ENCODE assay signal across 9 cellular contexts in the genomic region with DNA sequence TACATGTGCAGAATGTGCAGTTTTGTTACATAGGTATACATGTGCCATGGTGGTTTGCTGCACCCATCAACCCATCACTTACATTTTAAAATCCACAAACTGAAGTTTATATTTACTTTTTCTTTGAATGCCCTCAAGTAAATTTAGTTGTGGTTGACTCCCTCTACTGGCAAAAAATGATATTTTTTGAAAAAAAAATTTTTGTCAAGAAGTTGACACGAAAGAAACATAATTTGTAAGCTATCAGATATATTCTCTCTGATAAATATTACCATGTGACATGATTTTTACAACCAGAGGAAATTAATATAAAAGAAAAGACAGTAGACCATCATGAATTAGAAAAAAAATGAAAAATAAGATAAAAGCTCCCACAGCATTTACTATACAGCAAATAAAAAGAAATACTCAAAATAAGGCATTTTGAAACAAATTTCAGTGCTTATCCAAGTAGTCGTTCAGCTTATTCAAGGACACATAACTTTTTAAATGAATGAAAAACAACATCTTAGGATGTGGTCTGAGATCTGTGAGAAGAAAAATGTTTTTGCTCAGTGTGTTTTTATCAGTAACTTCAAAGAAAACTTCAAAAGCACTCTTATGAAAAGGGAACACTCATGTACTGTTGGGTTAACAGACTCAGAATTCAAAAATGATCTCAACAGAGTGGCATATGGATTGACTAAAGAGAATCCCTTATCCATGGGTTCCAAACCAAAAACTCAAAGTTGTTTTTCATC. TPM values are rescaled to one million over a fixed set of nuclear protein-coding genes. Genes with fewer than 3 reads are reported as not detected.
DNase-seq lines count a peak whose midpoint lies in the region; ATAC-seq and TF ChIP-seq lines count a peak whose summit lies in the region.
"Had no signal": no experiment of that assay in that cellular context is flagged by ENCODE, and none has a peak within 500 bp of the region (broad histone marks: within the 10 kb centered on the region; RNA-seq: fewer than 3 reads in every experiment).

No MANE protein-coding gene starts in this region.

- no peak overlapping the region for H3K4me3 Mint-ChIP-seq in endothelial cell (ENCODE audit: unreplicated experiment)
- no peak overlapping the region for H3K4me3 Mint-ChIP-seq in activated T-helper 1 cell treated with anti-CD3 and anti-CD28 coated beads, Interleukin-12 subunit alpha, Interleukin-12 subunit beta, Interleukin-2, Interleukin-4 antibody, amounts not matched to agents 30 ng/mL and 10 ng/mL and 1 ng/mL, durations not matched to agents 14 hours and 24 hours and 36 hours

- intact Hi-C loops in left cardiac atrium (cut with DNase I) (loop anchor here in 1 of 2 donors (10.0 kb wide), 1 partner anchor 564 kb away; no protein-coding TSS in a partner anchor), transverse colon (cut with DNase I; ENCODE audit: low total_unique reads) (no loop called here)
- intact Hi-C loops in activated T-helper 1 cell treated with anti-CD3 and anti-CD28 coated beads, Interleukin-12 subunit alpha, Interleukin-12 subunit beta, Interleukin-2, Interleukin-4 antibody, amounts not matched to agents 30 ng/mL and 10 ng/mL and 1 ng/mL, durations not matched to agents 14 hours and 24 hours and 36 hours (cut with micrococcal nuclease): loop anchor here (5.0 kb wide), 1 partner anchor 153 kb away; no protein-coding TSS in a partner anchor

- no peaks in the 10 kb centered on the region for H3K9me3 Mint-ChIP-seq in endothelial cell (ENCODE audit: unreplicated experiment)
- no peaks in the 10 kb centered on the region for H3K9me3 Mint-ChIP-seq in activated T-helper 1 cell treated with anti-CD3 and anti-CD28 coated beads, Interleukin-12 subunit alpha, Interleukin-12 subunit beta, Interleukin-2, Interleukin-4 antibody, amounts not matched to agents 30 ng/mL and 10 ng/mL and 1 ng/mL, durations not matched to agents 14 hours and 24 hours and 36 hours

- no peak overlapping the region for H3K27ac Mint-ChIP-seq in endothelial cell (ENCODE audit: unreplicated experiment)
- H3K27ac Mint-ChIP-seq in activated T-helper 1 cell treated with anti-CD3 and anti-CD28 coated beads, Interleukin-12 subunit alpha, Interleukin-12 subunit beta, Interleukin-2, Interleukin-4 antibody, amounts not matched to agents 30 ng/mL and 10 ng/mL and 1 ng/mL, durations not matched to agents 14 hours and 24 hours and 36 hours: no peak overlapping the region

- ATAC-seq in left cardiac atrium: no peak
- ATAC-seq in GM18861 (IDR thresholded peaks at IDR 0.05; ENCODE audit: unreplicated experiment): no peak

- TF ChIP-seq EP300 in transverse colon (IDR thresholded peaks at IDR 0.05; ENCODE audit: low read depth): no peak

- H3K27me3 Mint-ChIP-seq in endothelial cell (ENCODE audit: unreplicated experiment): no peaks in the 10 kb centered on the region
- H3K27me3 Mint-ChIP-seq in activated T-helper 1 cell treated with anti-CD3 and anti-CD28 coated beads, Interleukin-12 subunit alpha, Interleukin-12 subunit beta, Interleukin-2, Interleukin-4 antibody, amounts not matched to agents 30 ng/mL and 10 ng/mL and 1 ng/mL, durations not matched to agents 14 hours and 24 hours and 36 hours (ENCODE audit: insufficient read depth): peaks cover 7% of the 10 kb centered on the region

- H3K9me3 ChIP-seq in right atrium auricular region (peaks cover 0 to 5% of the 10 kb centered on the region in 2 donors), transverse colon (no peaks in the 10 kb centered on the region)

- H3K27me3 ChIP-seq in right atrium auricular region (no peaks in the 10 kb centered on the region), transverse colon (no peaks in the 10 kb centered on the region)

- H3K27ac ChIP-seq in right atrium auricular region: no peak overlapping the region
- no peak overlapping the region for H3K27ac ChIP-seq in transverse colon
- H3K27ac ChIP-seq: SK-N-MC had no signal

- WGBS in transverse colon (ENCODE audit: low coverage in 1 of 2), 2 donors: 17 to 27% methylated on average over 2 of the region's 2 CpGs

- no peak for DNase-seq in right atrium auricular region (ENCODE audit: low spot score)
- DNase-seq in left cardiac atrium: no peak
- DNase-seq in NCI-H345 (lab: John Stamatoyannopoulos, UW): peak; percentile 34
- DNase-seq in endothelial cell (ENCODE audit: low spot score): no peak
- no peak for DNase-seq in transverse colon
- DNase-seq in NK-92 (lab: John Stamatoyannopoulos, UW; ENCODE audit: unreplicated experiment): no peak
- DNase-seq in activated T-helper 1 cell treated with anti-CD3 and anti-CD28 coated beads, Interleukin-12 subunit alpha, Interleukin-12 subunit beta, Interleukin-2, Interleukin-4 antibody, amounts not matched to agents 30 ng/mL and 10 ng/mL and 1 ng/mL, durations not matched to agents 14 hours and 24 hours and 36 hours (ENCODE audit: low spot score): no peak

- H3K36me3 Mint-ChIP-seq in endothelial cell (ENCODE audit: low read depth, unreplicated experiment): no peaks in the 10 kb centered on the region
- no peaks in the 10 kb centered on the region for H3K36me3 Mint-ChIP-seq in activated T-helper 1 cell treated with anti-CD3 and anti-CD28 coated beads, Interleukin-12 subunit alpha, Interleukin-12 subunit beta, Interleukin-2, Interleukin-4 antibody, amounts not matched to agents 30 ng/mL and 10 ng/mL and 1 ng/mL, durations not matched to agents 14 hours and 24 hours and 36 hours (ENCODE audit: low read depth)

- peak; percentile 24 to 56 for TF ChIP-seq CTCF in right atrium auricular region (IDR thresholded peaks at IDR 0.05)
- TF ChIP-seq CTCF in endothelial cell (IDR thresholded peaks at IDR 0.05; ENCODE audit: unreplicated experiment): peak; percentile 91
- TF ChIP-seq CTCF in transverse colon (IDR thresholded peaks at IDR 0.05): peak; percentile 17 to 36 (median 22)

- no peak overlapping the region for H3K4me3 ChIP-seq in right atrium auricular region
- no peak overlapping the region for H3K4me3 ChIP-seq in transverse colon
- H3K4me3 ChIP-seq: SK-N-MC had no signal

- H3K36me3 ChIP-seq in right atrium auricular region (no peaks in the 10 kb centered on the region), transverse colon (no peaks in the 10 kb centered on the region)

- H3K4me1 Mint-ChIP-seq in endothelial cell (ENCODE audit: unreplicated experiment): no peaks in the 10 kb centered on the region
- peaks cover 12% of the 10 kb centered on the region for H3K4me1 Mint-ChIP-seq in activated T-helper 1 cell treated with anti-CD3 and anti-CD28 coated beads, Interleukin-12 subunit alpha, Interleukin-12 subunit beta, Interleukin-2, Interleukin-4 antibody, amounts not matched to agents 30 ng/mL and 10 ng/mL and 1 ng/mL, durations not matched to agents 14 hours and 24 hours and 36 hours (ENCODE audit: low read depth)

- H3K4me1 ChIP-seq in right atrium auricular region (no peaks in the 10 kb centered on the region), transverse colon (no peaks in the 10 kb centered on the region)

- TF ChIP-seq POLR2A in transverse colon (IDR thresholded peaks at IDR 0.05): no peak

- in situ Hi-C loops in transverse colon (cut with MboI; ENCODE audit: low pct_ligation_motif_present in 1 of 4, low pct_unique_long_range_greater_than_20kb in 1 of 4, low sequenced_read_pairs in 3 of 4): loop anchor here in 1 of 4 donors (10.0 kb wide), 1 partner anchor 434 kb away; no protein-coding TSS in a partner anchor

RNA-seq across cellular contexts. Expression of gene GRIP1, which starts 30.0 kb away (rescaled TPM):
- 10 to 100 TPM in 1 of 2 donors, 1 to 10 TPM in 1; 5.3 to 12.6 TPM for total RNA-seq in right atrium auricular region
- 10 to 100 TPM; 12.7 to 21.0 TPM for total RNA-seq in left cardiac atrium
- 36.2 TPM for total RNA-seq in endothelial cell (ENCODE audit: unreplicated experiment)
- total RNA-seq in transverse colon: 1 to 10 TPM; 4.4 to 9.0 (median 8.2) TPM
- total RNA-seq in activated T-helper 1 cell treated with anti-CD3 and anti-CD28 coated beads, Interleukin-12 subunit alpha, Interleukin-12 subunit beta, Interleukin-2, Interleukin-4 antibody, amounts not matched to agents 30 ng/mL and 10 ng/mL and 1 ng/mL, durations not matched to agents 14 hours and 24 hours and 36 hours: 0.64 TPM in 1 of 2 replicates, not detected in the other

Comparison
In these comparisons a context has a peak if more than half of its experiments do, and no peak if none do; other contexts are left out.
1. CTCF ChIP-seq: peak in every context shown above with its lines; median percentile 91 in endothelial cell; 40 in right atrium auricular region; 22 in transverse colon.